ENCODE assay signal across 9 cellular contexts in genomic region chr4:95549246-95550138, GRCh38. TPM values are rescaled to one million over a fixed set of nuclear protein-coding genes. Genes with fewer than 3 reads are reported as not detected.
A peak's percentile ranks its signal among the peaks of the same experiment; 100 is the strongest.
DNase-seq lines count a peak whose midpoint lies in the region; ATAC-seq lines count a peak whose summit lies in the region.
"Had no signal": no experiment of that assay in that cellular context is flagged by ENCODE, and none has a peak within 500 bp of the region (broad histone marks: within the 10 kb centered on the region; RNA-seq: fewer than 3 reads in every experiment).

No MANE protein-coding gene starts in this region.

- no peaks in the 10 kb centered on the region for H3K79me2 ChIP-seq in Karpas-422 (ENCODE audit: low read length)

- H3K27me3 ChIP-seq in Karpas-422 (ENCODE audit: low read length) = no peaks in the 10 kb centered on the region

- no peaks in the 10 kb centered on the region for H3K4me1 ChIP-seq in Karpas-422 (ENCODE audit: low read length)

- no peaks in the 10 kb centered on the region for H3K36me3 Mint-ChIP-seq in activated T-helper 1 cell treated with anti-CD3 and anti-CD28 coated beads, Interleukin-12 subunit alpha, Interleukin-12 subunit beta, Interleukin-2, Interleukin-4 antibody, amounts not matched to agents 30 ng/mL and 10 ng/mL and 1 ng/mL, durations not matched to agents 14 hours and 24 hours and 36 hours (ENCODE audit: low read depth)

- peak overlapping the region; percentile 81 for H3K4me3 Mint-ChIP-seq in activated T-helper 1 cell treated with anti-CD3 and anti-CD28 coated beads, Interleukin-12 subunit alpha, Interleukin-12 subunit beta, Interleukin-2, Interleukin-4 antibody, amounts not matched to agents 30 ng/mL and 10 ng/mL and 1 ng/mL, durations not matched to agents 14 hours and 24 hours and 36 hours

- no peak overlapping the region for H3K4me2 ChIP-seq in Karpas-422 (ENCODE audit: low read depth, low read length, poor library complexity, severe bottlenecking)

- H4K20me1 ChIP-seq in Karpas-422 (ENCODE audit: insufficient read depth, low read depth, low read length) = no peaks in the 10 kb centered on the region

- peaks cover 22% of the 10 kb centered on the region for H3K4me1 Mint-ChIP-seq in activated T-helper 1 cell treated with anti-CD3 and anti-CD28 coated beads, Interleukin-12 subunit alpha, Interleukin-12 subunit beta, Interleukin-2, Interleukin-4 antibody, amounts not matched to agents 30 ng/mL and 10 ng/mL and 1 ng/mL, durations not matched to agents 14 hours and 24 hours and 36 hours (ENCODE audit: low read depth)

- peak; percentile 93 for ATAC-seq in GM19463 (IDR thresholded peaks at IDR 0.05; ENCODE audit: unreplicated experiment)
- ATAC-seq in HG03520 (IDR thresholded peaks at IDR 0.05; ENCODE audit: unreplicated experiment) = peak; percentile 96
- peak; percentile 72 for ATAC-seq in Right ventricle myocardium superior (ENCODE audit: poor library complexity)

- H3K27ac ChIP-seq in Karpas-422 (ENCODE audit: low read length) = no peak overlapping the region

- H3K9me2 ChIP-seq in Karpas-422 (replicated peaks; ENCODE audit: insufficient read depth, low read length) = no peaks in the 10 kb centered on the region

- H3K36me3 ChIP-seq in Karpas-422 (ENCODE audit: insufficient read depth, low read length) = no peaks in the 10 kb centered on the region

- H3K27ac Mint-ChIP-seq in activated T-helper 1 cell treated with anti-CD3 and anti-CD28 coated beads, Interleukin-12 subunit alpha, Interleukin-12 subunit beta, Interleukin-2, Interleukin-4 antibody, amounts not matched to agents 30 ng/mL and 10 ng/mL and 1 ng/mL, durations not matched to agents 14 hours and 24 hours and 36 hours = no peak overlapping the region

- H3K9me3 Mint-ChIP-seq in activated T-helper 1 cell treated with anti-CD3 and anti-CD28 coated beads, Interleukin-12 subunit alpha, Interleukin-12 subunit beta, Interleukin-2, Interleukin-4 antibody, amounts not matched to agents 30 ng/mL and 10 ng/mL and 1 ng/mL, durations not matched to agents 14 hours and 24 hours and 36 hours = no peaks in the 10 kb centered on the region

- no peak overlapping the region for H2AFZ ChIP-seq in Karpas-422 (ENCODE audit: low read length)

- DNase-seq in EL = peak; percentile 0
- peak; percentile 21 for DNase-seq in activated T-helper 1 cell treated with anti-CD3 and anti-CD28 coated beads, Interleukin-12 subunit alpha, Interleukin-12 subunit beta, Interleukin-2, Interleukin-4 antibody, amounts not matched to agents 30 ng/mL and 10 ng/mL and 1 ng/mL, durations not matched to agents 14 hours and 24 hours and 36 hours (ENCODE audit: low spot score)
- DNase-seq in Right ventricle myocardium superior = peak; percentile 85
- DNase-seq in occipital lobe (lab: John Stamatoyannopoulos, UW) = peak; percentile 88
- no peak for DNase-seq in T-helper 9 cell
- no peak for DNase-seq in Karpas-422

- H3K9ac ChIP-seq in Karpas-422 (ENCODE audit: low read length) = no peak overlapping the region

- no peak overlapping the region for H3K4me3 ChIP-seq in Karpas-422 (ENCODE audit: low read length)

- peaks cover 47% of the 10 kb centered on the region for H3K27me3 Mint-ChIP-seq in activated T-helper 1 cell treated with anti-CD3 and anti-CD28 coated beads, Interleukin-12 subunit alpha, Interleukin-12 subunit beta, Interleukin-2, Interleukin-4 antibody, amounts not matched to agents 30 ng/mL and 10 ng/mL and 1 ng/mL, durations not matched to agents 14 hours and 24 hours and 36 hours (ENCODE audit: insufficient read depth)

- intact Hi-C loops in activated T-helper 1 cell treated with anti-CD3 and anti-CD28 coated beads, Interleukin-12 subunit alpha, Interleukin-12 subunit beta, Interleukin-2, Interleukin-4 antibody, amounts not matched to agents 30 ng/mL and 10 ng/mL and 1 ng/mL, durations not matched to agents 14 hours and 24 hours and 36 hours (cut with micrococcal nuclease) = no loop called here
- intact Hi-C loops in Right ventricle myocardium superior (cut with DNase I) = no loop called here

- H3K9me3 ChIP-seq in Karpas-422 (ENCODE audit: low read length) = peaks cover 20% of the 10 kb centered on the region

RNA-seq across cellular contexts. Expression of gene UNC5C, which starts 0.7 kb away (rescaled TPM):
- not detected in 2 replicates for total RNA-seq in activated T-helper 1 cell treated with anti-CD3 and anti-CD28 coated beads, Interleukin-12 subunit alpha, Interleukin-12 subunit beta, Interleukin-2, Interleukin-4 antibody, amounts not matched to agents 30 ng/mL and 10 ng/mL and 1 ng/mL, durations not matched to agents 14 hours and 24 hours and 36 hours
- total RNA-seq in Right ventricle myocardium superior (2.0 TPM), occipital lobe (23.7 TPM)
- not detected in 2 replicates for total RNA-seq in Karpas-422 (2014; rRNA removed; shearing (Covaris generic); ENCODE audit: low replicate concordance)
- total RNA-seq: activated CD8-positive, alpha-beta memory T cell treated with anti-CD3 and anti-CD28 coated beads for 36 hours had no signal

Comparison
In these comparisons a context has a peak if more than half of its experiments do, and no peak if none do; other contexts are left out.
1. DNase-seq: peak in EL (single experiment), activated T-helper 1 cell treated with anti-CD3 and anti-CD28 coated beads, Interleukin-12 subunit alpha, Interleukin-12 subunit beta, Interleukin-2, Interleukin-4 antibody, amounts not matched to agents 30 ng/mL and 10 ng/mL and 1 ng/mL, durations not matched to agents 14 hours and 24 hours and 36 hours (single experiment), Right ventricle myocardium superior (single experiment) and occipital lobe (single experiment); none in T-helper 9 cell (single experiment) and Karpas-422 (single experiment).
2. Peak in every context shown above with its lines, with median percentiles within 50 percentile points of each other: ATAC-seq.